ENCODE assay signal across 20 cellular contexts in the genomic region with DNA sequence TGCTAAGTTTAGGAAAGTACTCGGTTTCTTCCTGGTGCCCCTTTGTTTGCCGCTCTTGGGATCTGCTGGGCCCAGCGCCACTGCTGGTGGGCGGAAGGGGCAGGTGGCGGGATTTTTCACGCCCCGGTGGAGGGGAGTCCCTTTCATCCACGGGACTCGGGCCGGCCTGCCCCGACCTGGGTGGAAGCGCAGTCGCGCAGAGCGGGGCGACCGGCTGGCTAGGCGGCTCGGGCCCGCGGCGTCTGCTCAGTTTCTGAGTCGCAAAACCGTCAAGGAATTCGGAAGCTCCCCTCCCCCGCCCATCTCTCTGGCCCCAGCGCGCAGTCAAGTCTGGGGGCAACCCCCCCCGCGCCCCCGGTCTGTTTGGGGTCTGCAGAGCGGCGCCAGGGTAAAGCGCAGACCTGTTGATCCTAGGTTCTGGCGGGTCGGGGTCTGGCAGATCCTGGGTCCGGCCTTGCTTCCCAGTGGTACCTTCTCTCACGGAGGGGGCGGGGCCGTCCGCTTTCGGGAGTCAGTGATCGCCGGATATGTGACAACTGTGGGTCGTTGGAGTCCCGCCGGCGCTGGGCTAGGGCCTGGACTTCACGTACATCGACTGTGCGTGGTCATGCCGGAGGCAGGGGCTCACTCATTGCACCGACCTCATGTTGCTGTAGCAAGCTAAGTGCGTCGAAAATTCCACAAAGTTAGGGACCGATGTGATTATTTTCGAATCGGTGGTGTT. TPM values are rescaled to one million over a fixed set of nuclear protein-coding genes. Genes with fewer than 3 reads are reported as not detected.
DNase-seq lines count a peak whose midpoint lies in the region; ATAC-seq and TF ChIP-seq lines count a peak whose summit lies in the region.
"Had no signal": no experiment of that assay in that cellular context is flagged by ENCODE, and none has a peak within 500 bp of the region (broad histone marks: within the 10 kb centered on the region; RNA-seq: fewer than 3 reads in every experiment).

A gene with protein sequence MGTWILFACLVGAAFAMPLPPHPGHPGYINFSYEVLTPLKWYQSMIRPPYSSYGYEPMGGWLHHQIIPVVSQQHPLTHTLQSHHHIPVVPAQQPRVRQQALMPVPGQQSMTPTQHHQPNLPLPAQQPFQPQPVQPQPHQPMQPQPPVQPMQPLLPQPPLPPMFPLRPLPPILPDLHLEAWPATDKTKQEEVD (minus strand): TSS at position 481 of the 724 bp plus-strand sequence. CDS start 39,144 bp downstream, outside the sequence.

- H3K27me3 Mint-ChIP-seq in activated CD4-positive, alpha-beta memory T cell treated with anti-CD3 and anti-CD28 coated beads for 36 hours: peaks cover 29% of the 10 kb centered on the region
- no peaks in the 10 kb centered on the region for H3K27me3 Mint-ChIP-seq in glutamatergic neuron (ENCODE audit: unreplicated experiment)
- no peaks in the 10 kb centered on the region for H3K27me3 Mint-ChIP-seq in nephron progenitor cell (ENCODE audit: low read depth, poor library complexity)
- H3K27me3 Mint-ChIP-seq in MCF 10A (ENCODE audit: insufficient read depth, unreplicated experiment): no peaks in the 10 kb centered on the region
- H3K27me3 Mint-ChIP-seq: activated T-cell treated with anti-CD3 and anti-CD28 coated beads, Interleukin-2, amount 50 U/mL, for 24 hours; IgD-negative memory B cell had no signal

- BruUV-seq in MCF 10A (replicated peaks; lab: Mats Ljungman, UMichigan): no TSS peak

- intact Hi-C loops in activated CD4-positive, alpha-beta memory T cell treated with anti-CD3 and anti-CD28 coated beads for 36 hours (cut with micrococcal nuclease): no loop called here
- intact Hi-C loops in prostate gland (cut with DNase I): no loop called here
- intact Hi-C loops in MCF 10A (cut with micrococcal nuclease): no loop called here

- no peaks in the 10 kb centered on the region for H3K9me3 ChIP-seq in prostate gland
- H3K9me3 ChIP-seq: BLaER1 had no signal

- DNase-seq in KBM-7 (peak; percentile 56), glutamatergic neuron (peak; percentile 25), prostate gland (ENCODE audit: low spot score) (peak; percentile 55), nephron progenitor cell (no peak), MCF 10A (ENCODE audit: unreplicated experiment) (no peak)
- no peak for DNase-seq in activated CD4-positive, alpha-beta memory T cell treated with anti-CD3 and anti-CD28 coated beads for 36 hours
- DNase-seq: activated CD4-positive, alpha-beta T cell treated with anti-CD3 and anti-CD28 coated beads for 1 hour; activated T-cell treated with anti-CD3 and anti-CD28 coated beads, Interleukin-2, amount 50 U/mL, for 24 hours; HFFc6; NCI-H1048; NCI-H82; posterior cingulate gyrus; stimulated activated CD4-positive, alpha-beta T cell treated with anti-CD3 and anti-CD28 coated beads, Interleukin-12 subunit alpha, Interleukin-12 subunit beta, amount 100 ng/mL, for 4 hours had no signal

- H3K36me3 Mint-ChIP-seq in activated CD4-positive, alpha-beta memory T cell treated with anti-CD3 and anti-CD28 coated beads for 36 hours: no peaks in the 10 kb centered on the region
- H3K36me3 Mint-ChIP-seq in glutamatergic neuron (ENCODE audit: unreplicated experiment) (no peaks in the 10 kb centered on the region), nephron progenitor cell (ENCODE audit: low read depth) (no peaks in the 10 kb centered on the region), MCF 10A (ENCODE audit: insufficient read depth, unreplicated experiment) (no peaks in the 10 kb centered on the region)
- H3K36me3 Mint-ChIP-seq: IgD-negative memory B cell had no signal

- in situ Hi-C loops in KBM-7 (cut with MboI; ENCODE audit: low pct_unique_long_range_greater_than_20kb, low sequenced_read_pairs): no loop called here

- no peak within 1 kb of the TSS for H3K27ac Mint-ChIP-seq in activated CD4-positive, alpha-beta memory T cell treated with anti-CD3 and anti-CD28 coated beads for 36 hours
- H3K27ac Mint-ChIP-seq in glutamatergic neuron (ENCODE audit: unreplicated experiment) (no peak within 1 kb of the TSS), nephron progenitor cell (no peak within 1 kb of the TSS), MCF 10A (ENCODE audit: low read depth, unreplicated experiment) (no peak within 1 kb of the TSS)
- H3K27ac Mint-ChIP-seq: activated T-cell treated with anti-CD3 and anti-CD28 coated beads, Interleukin-2, amount 50 U/mL, for 24 hours; HFFc6; IgD-negative memory B cell had no signal

- no peaks in the 10 kb centered on the region for H3K9me3 Mint-ChIP-seq in activated CD4-positive, alpha-beta memory T cell treated with anti-CD3 and anti-CD28 coated beads for 36 hours
- H3K9me3 Mint-ChIP-seq in glutamatergic neuron (ENCODE audit: unreplicated experiment): peaks cover 5% of the 10 kb centered on the region
- no peaks in the 10 kb centered on the region for H3K9me3 Mint-ChIP-seq in nephron progenitor cell
- no peaks in the 10 kb centered on the region for H3K9me3 Mint-ChIP-seq in MCF 10A (ENCODE audit: unreplicated experiment)
- H3K9me3 Mint-ChIP-seq: activated T-cell treated with anti-CD3 and anti-CD28 coated beads, Interleukin-2, amount 50 U/mL, for 24 hours; HFFc6; IgD-negative memory B cell had no signal

- H3K36me3 ChIP-seq in prostate gland: no peaks in the 10 kb centered on the region
- H3K36me3 ChIP-seq: BLaER1 had no signal

- no peaks in the 10 kb centered on the region for H3K27me3 ChIP-seq in prostate gland (replicated peaks; ENCODE audit: insufficient read depth)
- H3K27me3 ChIP-seq: BLaER1 had no signal

- CTCF ChIA-PET in activated CD4-positive, alpha-beta memory T cell treated with anti-CD3 and anti-CD28 coated beads for 36 hours (lab: Charles Lee): no interaction called here
- CTCF ChIA-PET in MCF 10A (lab: Yijun Ruan, JAX): no interaction called here

- H3K4me1 Mint-ChIP-seq in activated CD4-positive, alpha-beta memory T cell treated with anti-CD3 and anti-CD28 coated beads for 36 hours (ENCODE audit: low read depth): peaks cover 8% of the 10 kb centered on the region
- H3K4me1 Mint-ChIP-seq in glutamatergic neuron (ENCODE audit: low read depth, unreplicated experiment) (peaks cover 2% of the 10 kb centered on the region), nephron progenitor cell (no peaks in the 10 kb centered on the region), MCF 10A (ENCODE audit: insufficient read depth, unreplicated experiment) (no peaks in the 10 kb centered on the region)
- H3K4me1 Mint-ChIP-seq: IgD-negative memory B cell had no signal

- no peak for ATAC-seq in GM21723 (IDR thresholded peaks at IDR 0.05; ENCODE audit: unreplicated experiment)

- 10% methylated on average over 31 of the region's 58 CpGs for WGBS in prostate gland

- peak within 1 kb of the TSS; percentile 78 to 79 for H3K27ac ChIP-seq in prostate gland
- H3K27ac ChIP-seq: BLaER1, RWPE1 had no signal

- TF ChIP-seq CTCF in glutamatergic neuron (IDR thresholded peaks at IDR 0.05; ENCODE audit: partially characterized antibody, unreplicated experiment) (no peak), prostate gland (IDR thresholded peaks at IDR 0.05) (no peak), nephron progenitor cell (IDR thresholded peaks at IDR 0.05) (no peak), MCF 10A (IDR thresholded peaks at IDR 0.05; ENCODE audit: unreplicated experiment) (no peak)

- no peak for TF ChIP-seq POLR2A in prostate gland (IDR thresholded peaks at IDR 0.05)

- H3K4me3 ChIP-seq in prostate gland: peak within 1 kb of the TSS; percentile 41 to 44
- H3K4me3 ChIP-seq: BLaER1 had no signal

- POLR2A ChIA-PET in activated CD4-positive, alpha-beta memory T cell treated with anti-CD3 and anti-CD28 coated beads for 36 hours (lab: Charles Lee): no interaction called here
- POLR2A ChIA-PET in MCF 10A (lab: Yijun Ruan, JAX): no interaction called here

- H3K4me3 Mint-ChIP-seq in activated CD4-positive, alpha-beta memory T cell treated with anti-CD3 and anti-CD28 coated beads for 36 hours: peak within 1 kb of the TSS; percentile 5
- peak within 1 kb of the TSS; percentile 86 for H3K4me3 Mint-ChIP-seq in glutamatergic neuron (ENCODE audit: unreplicated experiment)
- H3K4me3 Mint-ChIP-seq in nephron progenitor cell: no peak within 1 kb of the TSS
- H3K4me3 Mint-ChIP-seq in MCF 10A (ENCODE audit: unreplicated experiment): no peak within 1 kb of the TSS
- H3K4me3 Mint-ChIP-seq: activated T-cell treated with anti-CD3 and anti-CD28 coated beads, Interleukin-2, amount 50 U/mL, for 24 hours; HFFc6; IgD-negative memory B cell had no signal

- no peaks in the 10 kb centered on the region for H3K4me1 ChIP-seq in prostate gland (replicated peaks)
- H3K4me1 ChIP-seq: BLaER1 had no signal

RNA-seq across cellular contexts. Expression of the gene that starts here (rescaled TPM):
- not detected for total RNA-seq in activated CD4-positive, alpha-beta memory T cell treated with anti-CD3 and anti-CD28 coated beads for 36 hours
- not detected for total RNA-seq in glutamatergic neuron (ENCODE audit: unreplicated experiment)
- total RNA-seq in prostate gland: not detected
- not detected in 2 replicates for total RNA-seq in MCF 10A (2022)
- total RNA-seq: glomerular endothelial cell; HFFc6; myocyte; T-helper 1 cell treated with Interleukin-12 subunit alpha and Interleukin-12 subunit beta and Interleukin-4 antibody, amounts not matched to agents 30 ng/mL and 1 ng/mL, for 36 hours had no signal

Comparison
In these comparisons a context has a peak if more than half of its experiments do, and no peak if none do; other contexts are left out.
1. DNase-seq: peak in KBM-7 (single experiment), glutamatergic neuron (single experiment) and prostate gland (single experiment); none in activated CD4-positive, alpha-beta memory T cell treated with anti-CD3 and anti-CD28 coated beads for 36 hours (single experiment), nephron progenitor cell (single experiment) and MCF 10A (single experiment).
2. H3K4me3 Mint-ChIP-seq: peak in activated CD4-positive, alpha-beta memory T cell treated with anti-CD3 and anti-CD28 coated beads for 36 hours (single experiment) and glutamatergic neuron (single experiment); none in nephron progenitor cell (single experiment) and MCF 10A (single experiment).